Comparison of ENCODE assay signal across 9 cellular contexts in genomic region chr7:93245525-93246432, GRCh38. TPM values are rescaled to one million over a fixed set of nuclear protein-coding genes. Genes with fewer than 3 reads are reported as not detected.
DNase-seq lines count a peak whose midpoint lies in the region; ATAC-seq and TF ChIP-seq lines count a peak whose summit lies in the region.
"Had no signal": no experiment of that assay in that cellular context is flagged by ENCODE, and none has a peak within 500 bp of the region (broad histone marks: within the 10 kb centered on the region; RNA-seq: fewer than 3 reads in every experiment).

No MANE protein-coding gene starts in this region.

- DNase-seq in G401 (ENCODE audit: low spot score) = peak; percentile 47
- peak; percentile 18 for DNase-seq in hepatocyte (ENCODE audit: low spot score)
- peak; percentile 12 for DNase-seq in stromal cell of bone marrow (ENCODE audit: low read depth)
- no peak for DNase-seq in activated CD8-positive, alpha-beta memory T cell treated with anti-CD3 and anti-CD28 coated beads, Interleukin-2, amount 50 U/mL, for 48 hours
- no peak for DNase-seq in aorta

- no peaks in the 10 kb centered on the region for H3K79me2 ChIP-seq in Loucy (ENCODE audit: insufficient read depth, low read length)
- no peaks in the 10 kb centered on the region for H3K79me2 ChIP-seq in hepatocyte

- H3K4me3 ChIP-seq in Loucy (ENCODE audit: low read length, poor library complexity, severe bottlenecking) = peak overlapping the region; percentile 57
- H3K4me3 ChIP-seq in hepatocyte = no peak overlapping the region
- H3K4me3 ChIP-seq in aorta (ENCODE audit: low read length in 2 of 2) = no peak overlapping the region

- peak overlapping the region; percentile 92 for H3K4me2 ChIP-seq in Loucy (ENCODE audit: low read depth, low read length, poor library complexity, severe bottlenecking)
- peak overlapping the region; percentile 58 for H3K4me2 ChIP-seq in hepatocyte

- H4K20me1 ChIP-seq in Loucy (ENCODE audit: insufficient read depth, low read length, poor library complexity, severe bottlenecking) = peaks cover 42% of the 10 kb centered on the region
- peaks cover 6% of the 10 kb centered on the region for H4K20me1 ChIP-seq in hepatocyte (ENCODE audit: insufficient read depth, poor library complexity, severe bottlenecking)

- ATAC-seq in HG02610 (IDR thresholded peaks at IDR 0.05; ENCODE audit: unreplicated experiment) (no peak), aorta (ENCODE audit: low FRiP score) (no peak)

- H2AFZ ChIP-seq in Loucy (ENCODE audit: low read length) (no peak overlapping the region), hepatocyte (no peak overlapping the region)

- H3K4me1 ChIP-seq in Loucy (ENCODE audit: insufficient read depth, low read length, poor library complexity, severe bottlenecking) (peaks cover 10% of the 10 kb centered on the region), hepatocyte (ENCODE audit: insufficient read depth) (no peaks in the 10 kb centered on the region), aorta (ENCODE audit: control insufficient read depth in 1 of 2, insufficient read depth in 2 of 2, low read length in 2 of 2) (peaks cover 0 to 4% of the 10 kb centered on the region in 2 donors)

- H3K9me2 ChIP-seq in Loucy (replicated peaks; ENCODE audit: low read depth, low read length) (no peaks in the 10 kb centered on the region), hepatocyte (replicated peaks; ENCODE audit: insufficient read depth) (no peaks in the 10 kb centered on the region)

- H3K27me3 ChIP-seq in Loucy (ENCODE audit: insufficient read depth, low read length, poor library complexity, severe bottlenecking) = peaks cover 20% of the 10 kb centered on the region
- H3K27me3 ChIP-seq in hepatocyte = no peaks in the 10 kb centered on the region
- no peaks in the 10 kb centered on the region for H3K27me3 ChIP-seq in aorta (ENCODE audit: control insufficient read depth in 1 of 2, insufficient read depth in 2 of 2, low read length in 1 of 2)

- peak overlapping the region; percentile 69 for H3K27ac ChIP-seq in VCaP
- H3K27ac ChIP-seq in hepatocyte = no peak overlapping the region
- H3K27ac ChIP-seq in aorta (ENCODE audit: low read depth in 1 of 2, low read length in 2 of 2) = no peak overlapping the region

- TF ChIP-seq CTCF in Loucy (conservative IDR thresholded peaks at IDR 0.05; ENCODE audit: low read length) (peak; percentile 89), VCaP (conservative IDR thresholded peaks at IDR 0.05) (peak; percentile 74), hepatocyte (IDR thresholded peaks at IDR 0.05; ENCODE audit: poor library complexity) (peak; percentile 79)

- H3F3A ChIP-seq in Loucy (ENCODE audit: low read depth) = 0 out of 2 replicates have a peak, but pooled peaks cover 3% of the 10 kb centered on the region

- in situ Hi-C loops in G401 (cut with HindIII; ENCODE audit: low sequenced_read_pairs) = no loop called here

- H3K36me3 ChIP-seq in Loucy (ENCODE audit: insufficient read depth, low read length) (no peaks in the 10 kb centered on the region), hepatocyte (replicated peaks; ENCODE audit: insufficient read depth, low read depth) (no peaks in the 10 kb centered on the region), aorta (ENCODE audit: control insufficient read depth in 1 of 2, insufficient read depth in 2 of 2, low read length in 1 of 2) (no peaks in the 10 kb centered on the region)

- intact Hi-C loops in aorta (cut with DNase I) = no loop called here

- no peak overlapping the region for H3K9ac ChIP-seq in Loucy (ENCODE audit: low read depth, low read length, poor library complexity, severe bottlenecking)

- no peaks in the 10 kb centered on the region for H3K9me3 ChIP-seq in Loucy (ENCODE audit: insufficient read depth, low read depth, low read length)
- H3K9me3 ChIP-seq in hepatocyte (ENCODE audit: low read depth) = no peaks in the 10 kb centered on the region
- H3K9me3 ChIP-seq in aorta (ENCODE audit: control insufficient read depth, low read length) = no peaks in the 10 kb centered on the region

- 44% methylated on average over 9 of the region's 9 CpGs for WGBS in hepatocyte (ENCODE audit: low lambda C conversion rate, missing lambda C conversion rate)
- WGBS in aorta, 2 donors = 34 to 44% methylated on average over 9 of the region's 9 CpGs

RNA-seq across cellular contexts. Expression of gene VPS50, which starts 13.6 kb away (rescaled TPM):
- 10.6 and 24.6 TPM in 2 replicates for total RNA-seq in G401 (2014; rRNA removed; shearing (Covaris generic))
- 32.5 and 32.7 TPM in 2 replicates for total RNA-seq in hepatocyte
- 10.4 and 10.5 TPM in 2 replicates for polyA plus RNA-seq in hepatocyte
- 10 to 100 TPM; 17.7 to 28.9 TPM for total RNA-seq in aorta
- 10 to 100 TPM in 1 of 2 donors, 1 to 10 TPM in 1; 7.9 to 10.0 TPM for polyA plus RNA-seq in aorta

RNA-seq across cellular contexts. Expression of gene HEPACAM2, which starts 19.5 kb away (rescaled TPM):
- not detected in 2 replicates for total RNA-seq in G401 (2014; rRNA removed; shearing (Covaris generic))
- total RNA-seq in hepatocyte (15.7 and 19.8 TPM in 2 replicates), aorta (not detected)
- polyA plus RNA-seq in hepatocyte (14.0 and 15.0 TPM in 2 replicates), aorta (1 to 10 TPM in 1 of 2 donors, under 1 TPM in 1; 0.28 to 2.9 TPM)
- total RNA-seq: T-helper 2 cell treated with Interferon-gamma antibody and Interleukin-4, amounts not matched to agents 100 ng/mL and 5 ng/mL, for 36 hours had no signal

Comparison
In these comparisons a context has a peak if more than half of its experiments do, and no peak if none do; other contexts are left out.
1. DNase-seq: peak in G401 (single experiment), hepatocyte (single experiment) and stromal cell of bone marrow (single experiment); none in activated CD8-positive, alpha-beta memory T cell treated with anti-CD3 and anti-CD28 coated beads, Interleukin-2, amount 50 U/mL, for 48 hours (single experiment) and aorta (0 of 2).
2. RNA of gene HEPACAM2, which starts 19.5 kb away (total RNA-seq): 15.7 to 19.8 TPM in hepatocyte; not detected in aorta and not detected in G401; every median in the first group is over 10 times any median in the second.
3. Peak in every context shown above with its lines, with median percentiles within 50 percentile points of each other: CTCF ChIP-seq.